ENCODE assay signal across 8 cellular contexts in genomic region chr6:39892490-39893129, GRCh38. TPM values are rescaled to one million over a fixed set of nuclear protein-coding genes. Genes with fewer than 3 reads are reported as not detected.
A peak's percentile ranks its signal among the peaks of the same experiment; 100 is the strongest.
DNase-seq lines count a peak whose midpoint lies in the region; ATAC-seq and TF ChIP-seq lines count a peak whose summit lies in the region.

No MANE protein-coding gene starts in this region.

- H3K4me3 ChIP-seq in MM.1S (ENCODE audit: low read length) (no peak overlapping the region), cardiac muscle cell (no peak overlapping the region)

- no peak overlapping the region for H3K9ac ChIP-seq in MM.1S (ENCODE audit: low read length)

- H3K4me1 ChIP-seq in MM.1S (ENCODE audit: low read length) = no peaks in the 10 kb centered on the region
- peaks cover 7% of the 10 kb centered on the region for H3K4me1 ChIP-seq in cardiac muscle cell (ENCODE audit: low read depth)

- intact Hi-C loops in posterior vena cava (cut with DNase I) = loop anchor here (5.0 to 10.0 kb wide), 2 partner anchors 528 to 935 kb away; no protein-coding TSS in a partner anchor
- intact Hi-C loops in CD4-positive, alpha-beta T cell (cut with DNase I, micrococcal nuclease) = no loop called here

- H2AFZ ChIP-seq in MM.1S (ENCODE audit: low read length) = no peak overlapping the region

- ATAC-seq in activated naive CD8-positive, alpha-beta T cell treated with anti-CD3 and anti-CD28 coated beads, Interleukin-2, amount 10 ng/mL, durations not matched to agents 7 days and 5 days (ENCODE audit: low read depth) = no peak
- ATAC-seq in CD4-positive, alpha-beta T cell (ENCODE audit: poor library complexity) = no peak
- ATAC-seq in GM21717 (IDR thresholded peaks at IDR 0.05; ENCODE audit: unreplicated experiment) = no peak

- no peaks in the 10 kb centered on the region for H3K9me3 Mint-ChIP-seq in activated naive CD8-positive, alpha-beta T cell treated with anti-CD3 and anti-CD28 coated beads, Interleukin-2, amount 10 ng/mL, durations not matched to agents 7 days and 5 days
- H3K9me3 Mint-ChIP-seq in CD4-positive, alpha-beta T cell = no peaks in the 10 kb centered on the region

- TF ChIP-seq CTCF in MM.1S (IDR thresholded peaks at IDR 0.05; ENCODE audit: low read length) (peak; percentile 57), cardiac muscle cell (IDR thresholded peaks at IDR 0.05; ENCODE audit: low read depth, low read length) (peak; percentile 88)
- TF ChIP-seq CTCF in CD4-positive, alpha-beta T cell (IDR thresholded peaks at IDR 0.05) = no peak

- no peaks in the 10 kb centered on the region for H3F3A ChIP-seq in MM.1S (ENCODE audit: insufficient read depth, low read length)

- H3K79me2 ChIP-seq in MM.1S (ENCODE audit: low read length) = no peaks in the 10 kb centered on the region

- CTCF ChIA-PET in CD4-positive, alpha-beta T cell (lab: Charles Lee) = no interaction called here

- peaks cover 7% of the 10 kb centered on the region for H3K27me3 Mint-ChIP-seq in activated naive CD8-positive, alpha-beta T cell treated with anti-CD3 and anti-CD28 coated beads, Interleukin-2, amount 10 ng/mL, durations not matched to agents 7 days and 5 days
- peaks cover 13% of the 10 kb centered on the region for H3K27me3 Mint-ChIP-seq in CD4-positive, alpha-beta T cell

- H3K4me1 Mint-ChIP-seq in activated naive CD8-positive, alpha-beta T cell treated with anti-CD3 and anti-CD28 coated beads, Interleukin-2, amount 10 ng/mL, durations not matched to agents 7 days and 5 days = peaks cover 2% of the 10 kb centered on the region
- no peaks in the 10 kb centered on the region for H3K4me1 Mint-ChIP-seq in CD4-positive, alpha-beta T cell (ENCODE audit: low read depth)

- H3K27ac ChIP-seq in MM.1S (ENCODE audit: low read length) = no peak overlapping the region
- no peak overlapping the region for H3K27ac ChIP-seq in cardiac muscle cell
- no peak overlapping the region for H3K27ac ChIP-seq in CD4-positive, alpha-beta T cell (ENCODE audit: low read depth, low read length)

- H3K27me3 ChIP-seq in MM.1S (replicated peaks; ENCODE audit: insufficient read depth, low read length) (no peaks in the 10 kb centered on the region), cardiac muscle cell (no peaks in the 10 kb centered on the region)
- no peaks in the 10 kb centered on the region for H3K27me3 ChIP-seq in CD4-positive, alpha-beta T cell (ENCODE audit: control insufficient read depth, insufficient read depth, low read length)

- H3K36me3 Mint-ChIP-seq in activated naive CD8-positive, alpha-beta T cell treated with anti-CD3 and anti-CD28 coated beads, Interleukin-2, amount 10 ng/mL, durations not matched to agents 7 days and 5 days = no peaks in the 10 kb centered on the region
- H3K36me3 Mint-ChIP-seq in CD4-positive, alpha-beta T cell (ENCODE audit: low read depth) = no peaks in the 10 kb centered on the region

- no peak overlapping the region for H3K27ac Mint-ChIP-seq in activated naive CD8-positive, alpha-beta T cell treated with anti-CD3 and anti-CD28 coated beads, Interleukin-2, amount 10 ng/mL, durations not matched to agents 7 days and 5 days
- no peak overlapping the region for H3K27ac Mint-ChIP-seq in CD4-positive, alpha-beta T cell

- no peaks in the 10 kb centered on the region for H4K20me1 ChIP-seq in MM.1S (ENCODE audit: insufficient read depth, low read length)

- DNase-seq in activated CD4-positive, alpha-beta T cell treated with anti-CD3 and anti-CD28 coated beads for 24 hours (ENCODE audit: low read depth in 2 of 2) = peak; percentile 9 to 12
- no peak for DNase-seq in activated CD4-positive, alpha-beta T cell treated with anti-CD3 and anti-CD28 coated beads, Interleukin-2, amount 50 U/mL, for 1 hour
- DNase-seq in MM.1S (peak; percentile 54), cardiac muscle cell (ENCODE audit: low read depth in 1 of 2, low spot score in 1 of 2) (peak; percentile 76 to 87), posterior vena cava (ENCODE audit: low spot score) (peak; percentile 92)
- peak; percentile 44 for DNase-seq in activated naive CD8-positive, alpha-beta T cell treated with anti-CD3 and anti-CD28 coated beads, Interleukin-2, amount 10 ng/mL, durations not matched to agents 7 days and 5 days
- DNase-seq in CD4-positive, alpha-beta T cell = no peak

- no peak overlapping the region for H3K4me2 ChIP-seq in MM.1S (ENCODE audit: low read depth, low read length)

- no peak overlapping the region for H3K4me3 Mint-ChIP-seq in activated naive CD8-positive, alpha-beta T cell treated with anti-CD3 and anti-CD28 coated beads, Interleukin-2, amount 10 ng/mL, durations not matched to agents 7 days and 5 days
- no peak overlapping the region for H3K4me3 Mint-ChIP-seq in CD4-positive, alpha-beta T cell

- H3K36me3 ChIP-seq in MM.1S (replicated peaks; ENCODE audit: insufficient read depth, low read length) = no peaks in the 10 kb centered on the region
- H3K36me3 ChIP-seq in cardiac muscle cell = no peaks in the 10 kb centered on the region

- no peaks in the 10 kb centered on the region for H3K9me2 ChIP-seq in MM.1S (replicated peaks; ENCODE audit: insufficient read depth, low read length)

- POLR2A ChIA-PET in activated naive CD8-positive, alpha-beta T cell treated with anti-CD3 and anti-CD28 coated beads, Interleukin-2, amount 10 ng/mL, durations not matched to agents 7 days and 5 days (lab: Charles Lee) = no interaction called here
- POLR2A ChIA-PET in CD4-positive, alpha-beta T cell (lab: Charles Lee) = no interaction called here

- H3K9me3 ChIP-seq in MM.1S (replicated peaks; ENCODE audit: insufficient read depth, low read length) = no peaks in the 10 kb centered on the region
- no peaks in the 10 kb centered on the region for H3K9me3 ChIP-seq in cardiac muscle cell (ENCODE audit: low read depth)
- H3K9me3 ChIP-seq in CD4-positive, alpha-beta T cell (ENCODE audit: control insufficient read depth, low read length) = no peaks in the 10 kb centered on the region

RNA-seq across cellular contexts. Expression of gene MOCS1, which starts 41.7 kb away (rescaled TPM):
- total RNA-seq in activated naive CD8-positive, alpha-beta T cell treated with anti-CD3 and anti-CD28 coated beads, Interleukin-2, amount 10 ng/mL, durations not matched to agents 7 days and 5 days = under 1 TPM; 0.37 to 0.61 TPM
- 18.9 and 21.5 TPM in 2 replicates for total RNA-seq in cardiac muscle cell
- 12.4 and 16.9 TPM in 2 replicates for polyA plus RNA-seq in cardiac muscle cell
- 10 to 100 TPM; 18.3 to 27.3 TPM for total RNA-seq in posterior vena cava
- 1 to 10 TPM; 2.0 to 2.7 TPM for total RNA-seq in CD4-positive, alpha-beta T cell

Comparison
In these comparisons a context has a peak if more than half of its experiments do, and no peak if none do; other contexts are left out.
1. DNase-seq: peak in activated CD4-positive, alpha-beta T cell treated with anti-CD3 and anti-CD28 coated beads for 24 hours (2 of 2), MM.1S (single experiment), activated naive CD8-positive, alpha-beta T cell treated with anti-CD3 and anti-CD28 coated beads, Interleukin-2, amount 10 ng/mL, durations not matched to agents 7 days and 5 days (single experiment), cardiac muscle cell (2 of 2) and posterior vena cava (single experiment); none in activated CD4-positive, alpha-beta T cell treated with anti-CD3 and anti-CD28 coated beads, Interleukin-2, amount 50 U/mL, for 1 hour (single experiment) and CD4-positive, alpha-beta T cell (0 of 10).
2. intact Hi-C loops: an anchor here in posterior vena cava (5.0 to 10.0 kb wide); none called in CD4-positive, alpha-beta T cell.